8 cellular contexts compared by ENCODE assay signal in the genomic region with DNA sequence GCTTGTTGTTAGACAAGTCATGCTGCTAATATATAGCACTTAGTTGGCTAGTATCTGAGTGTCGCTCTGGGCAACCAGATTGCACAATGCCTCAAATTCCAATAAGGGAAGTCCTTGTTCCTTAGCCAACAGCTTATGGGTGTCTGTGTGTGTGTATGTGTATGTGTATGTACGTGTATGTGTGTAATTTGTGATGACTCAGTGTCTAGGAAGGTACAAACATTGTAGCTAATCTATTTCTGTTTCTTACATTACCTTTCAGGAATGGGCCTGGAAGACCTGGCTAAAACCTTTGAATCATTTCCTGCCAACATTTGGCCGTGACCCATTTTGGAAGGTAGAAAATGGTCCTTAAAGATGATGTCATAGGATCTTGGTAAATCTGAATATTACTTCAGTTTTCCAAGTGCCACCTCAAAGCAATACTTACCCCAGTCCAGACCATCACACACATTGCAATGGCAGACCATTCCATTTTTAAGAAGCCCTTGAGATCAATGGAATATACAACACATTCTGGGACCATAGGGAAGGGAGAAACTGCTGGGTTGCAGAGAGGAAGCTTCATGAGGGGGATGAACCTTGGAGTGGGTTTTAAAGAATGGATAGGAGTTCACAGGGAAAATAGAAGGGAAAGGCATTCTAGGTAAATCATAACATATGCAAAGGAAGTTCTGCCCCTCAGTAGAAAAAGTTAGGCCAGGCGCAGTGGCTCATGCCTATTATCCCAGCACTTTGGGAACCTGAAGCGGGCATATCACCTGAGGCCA. TPM values are rescaled to one million over a fixed set of nuclear protein-coding genes. Genes with fewer than 3 reads are reported as not detected.
DNase-seq lines count a peak whose midpoint lies in the region; ATAC-seq and TF ChIP-seq lines count a peak whose summit lies in the region.

No MANE protein-coding gene starts in this region.

- H3K36me3 Mint-ChIP-seq in H9 (ENCODE audit: insufficient read depth in 1 of 3, low read depth in 3 of 3) (peaks cover 0 to 3% (median 0%) of the 10 kb centered on the region in 3 experiments; a peak in 1 of 7 replicates), endothelial cell (ENCODE audit: low read depth, unreplicated experiment) (no peaks in the 10 kb centered on the region)
- H3K36me3 Mint-ChIP-seq in naive thymus-derived CD8-positive, alpha-beta T cell = peaks cover 0 to 56% (median 24%) of the 10 kb centered on the region in 3 donors

- no peak overlapping the region for H2BK15ac ChIP-seq in H9 (ENCODE audit: low read depth, low read length)

- H3K36me3 ChIP-seq in BLaER1 treated with 17β-estradiol and CSF1 and Interleukin-3, amounts not matched to agents 10 nM and 100 nM = peaks cover 0 to 63% (median 0%) of the 10 kb centered on the region in 11 experiments; a peak in 7 of 22 replicates
- H3K36me3 ChIP-seq in mesodermal cell (ENCODE audit: control insufficient read depth, insufficient read depth, low read length) = peaks cover 66% of the 10 kb centered on the region
- no peaks in the 10 kb centered on the region for H3K36me3 ChIP-seq in BE2C

- no peak overlapping the region for H2BK5ac ChIP-seq in H9 (ENCODE audit: insufficient read length, low read length)

- H3K9me3 Mint-ChIP-seq in H9 (no peaks in the 10 kb centered on the region), endothelial cell (ENCODE audit: unreplicated experiment) (no peaks in the 10 kb centered on the region)
- no peaks in the 10 kb centered on the region for H3K9me3 Mint-ChIP-seq in naive thymus-derived CD8-positive, alpha-beta T cell

- TF ChIP-seq CTCF in coronary artery (IDR thresholded peaks at IDR 0.05) = no peak
- no peak for TF ChIP-seq CTCF in H9 (conservative IDR thresholded peaks at IDR 0.05)
- no peak for TF ChIP-seq CTCF in BE2C (IDR thresholded peaks at IDR 0.05; ENCODE audit: low read depth, low read length)
- no peak for TF ChIP-seq CTCF in endothelial cell (IDR thresholded peaks at IDR 0.05; ENCODE audit: unreplicated experiment)

- peaks cover 9 to 81% (median 31%) of the 10 kb centered on the region in 10 experiments for H3K4me1 ChIP-seq in BLaER1 treated with 17β-estradiol and CSF1 and Interleukin-3, amounts not matched to agents 10 nM and 100 nM
- H3K4me1 ChIP-seq in mesodermal cell (ENCODE audit: control insufficient read depth, insufficient read depth, low read length, poor library complexity, severe bottlenecking) (peaks cover 43% of the 10 kb centered on the region), H9 (ENCODE audit: insufficient read depth, low read length) (peaks cover 19% of the 10 kb centered on the region), BE2C (no peaks in the 10 kb centered on the region)

- no peak overlapping the region for H2BK12ac ChIP-seq in H9 (ENCODE audit: insufficient read length, low read depth, low read length)

- 0 out of 2 replicates have a peak, but pooled peaks cover 1% of the 10 kb centered on the region for H3K79me2 ChIP-seq in H9 (ENCODE audit: insufficient read depth, low read length)

- no peak overlapping the region for H3K27ac Mint-ChIP-seq in H9
- H3K27ac Mint-ChIP-seq in naive thymus-derived CD8-positive, alpha-beta T cell = peak overlapping the region in 2 of 10 donors; percentile 16 to 38
- H3K27ac Mint-ChIP-seq in endothelial cell (ENCODE audit: unreplicated experiment) = no peak overlapping the region

- peak overlapping the region in 3 of 11 experiments; percentile 59 to 67 (median 64); a peak in 5 of 22 replicates for H3K9ac ChIP-seq in BLaER1 treated with 17β-estradiol and CSF1 and Interleukin-3, amounts not matched to agents 10 nM and 100 nM
- no peak overlapping the region for H3K9ac ChIP-seq in H9 (ENCODE audit: extremely low read depth, insufficient read length, low read length)

- ATAC-seq in naive thymus-derived CD8-positive, alpha-beta T cell = no peak

- no peak overlapping the region for H2AK5ac ChIP-seq in H9 (ENCODE audit: insufficient read length, low read length)

- peak overlapping the region in 7 of 11 experiments; percentile 5 to 89 (median 66); a peak in 10 of 22 replicates for H3K27ac ChIP-seq in BLaER1 treated with 17β-estradiol and CSF1 and Interleukin-3, amounts not matched to agents 10 nM and 100 nM
- H3K27ac ChIP-seq in coronary artery = peak overlapping the region; percentile 79
- H3K27ac ChIP-seq in mesodermal cell (ENCODE audit: low read depth, low read length, severe bottlenecking) = peak overlapping the region; percentile 89
- H3K27ac ChIP-seq in H9 (ENCODE audit: insufficient read length, low read depth, low read length) = no peak overlapping the region

- peaks cover 0 to 40% (median 0%) of the 10 kb centered on the region in 11 experiments; a peak in 2 of 22 replicates for H4K20me1 ChIP-seq in BLaER1 treated with 17β-estradiol and CSF1 and Interleukin-3, amounts not matched to agents 10 nM and 100 nM
- H4K20me1 ChIP-seq in H9 (ENCODE audit: control insufficient read depth, insufficient read depth, insufficient read length) = no peaks in the 10 kb centered on the region

- H3K56ac ChIP-seq in H9 (ENCODE audit: insufficient read length, low read depth, low read length) = no peak overlapping the region

- H2AFZ ChIP-seq in H9 (ENCODE audit: low read length) = no peak overlapping the region

- no peak overlapping the region for H3T11ph ChIP-seq in H9 (ENCODE audit: low read length)

- H3K4ac ChIP-seq in H9 (ENCODE audit: low read depth, low read length) = no peak overlapping the region

- H3K79me1 ChIP-seq in H9 (ENCODE audit: insufficient read depth, low read depth, low read length, poor library complexity, severe bottlenecking) = no peaks in the 10 kb centered on the region

- no peak overlapping the region for H3K23ac ChIP-seq in H9 (ENCODE audit: insufficient read length, low read depth, low read length)

- no peak overlapping the region for H2BK120ac ChIP-seq in H9 (ENCODE audit: low read depth, low read length, poor library complexity, severe bottlenecking)

- no peak overlapping the region for H3K14ac ChIP-seq in H9 (ENCODE audit: insufficient read depth, low read length)

- H3K9me3 ChIP-seq in BLaER1 treated with 17β-estradiol and CSF1 and Interleukin-3, amounts not matched to agents 10 nM and 100 nM (replicated peaks in 1 of 11) = no peaks in the 10 kb centered on the region
- H3K9me3 ChIP-seq in mesodermal cell (ENCODE audit: control insufficient read depth, low read length) (no peaks in the 10 kb centered on the region), H9 (ENCODE audit: control insufficient read depth, low read depth, low read length) (no peaks in the 10 kb centered on the region), BE2C (no peaks in the 10 kb centered on the region)

- H3K4me1 Mint-ChIP-seq in H9 (peaks cover 57 to 61% of the 10 kb centered on the region in 2 experiments), endothelial cell (ENCODE audit: unreplicated experiment) (peaks cover 51% of the 10 kb centered on the region)
- H3K4me1 Mint-ChIP-seq in naive thymus-derived CD8-positive, alpha-beta T cell = peaks cover 21 to 71% (median 40%) of the 10 kb centered on the region in 4 donors

- 95 to 97% methylated on average over 2 to 3 of the region's 5 CpGs for WGBS in mesodermal cell (ENCODE audit: insufficient coverage in 2 of 2), 2 experiments
- WGBS in H9 (ENCODE audit: extremely low coverage, insufficient read length, low lambda C conversion rate) = no CpG with 5 or more reads among the region's 5 CpGs

- H3K23me2 ChIP-seq in H9 (ENCODE audit: insufficient read length, low read depth, low read length, poor library complexity, severe bottlenecking) = no peaks in the 10 kb centered on the region

- no peaks in the 10 kb centered on the region for H3K27me3 Mint-ChIP-seq in H9 (ENCODE audit: low read depth)
- H3K27me3 Mint-ChIP-seq in naive thymus-derived CD8-positive, alpha-beta T cell = no peaks in the 10 kb centered on the region
- no peaks in the 10 kb centered on the region for H3K27me3 Mint-ChIP-seq in endothelial cell (ENCODE audit: unreplicated experiment)

- POLR2A ChIA-PET in naive thymus-derived CD8-positive, alpha-beta T cell (lab: Charles Lee) = no interaction called here

- H3K4me2 ChIP-seq in BLaER1 treated with 17β-estradiol and CSF1 and Interleukin-3, amounts not matched to agents 10 nM and 100 nM = peak overlapping the region in 7 of 11 experiments; percentile 2 to 73 (median 71); a peak in 12 of 22 replicates
- no peak overlapping the region for H3K4me2 ChIP-seq in H9 (ENCODE audit: insufficient read depth, insufficient read length, low read length)

- DNase-seq in MV-4-11 (lab: John Stamatoyannopoulos, UW) (peak; percentile 99), coronary artery (ENCODE audit: low spot score) (no peak), H9 (no peak), BE2C (no peak), endothelial cell (ENCODE audit: low spot score) (no peak)
- no peak for DNase-seq in naive thymus-derived CD8-positive, alpha-beta T cell

- H4K8ac ChIP-seq in H9 (replicated peaks; ENCODE audit: insufficient read length, low read depth, low read length) = no peak overlapping the region

- no peak overlapping the region for H3K4me3 Mint-ChIP-seq in H9
- H3K4me3 Mint-ChIP-seq in naive thymus-derived CD8-positive, alpha-beta T cell = no peak overlapping the region
- H3K4me3 Mint-ChIP-seq in endothelial cell (ENCODE audit: unreplicated experiment) = no peak overlapping the region

- no peak overlapping the region for H2BK20ac ChIP-seq in H9 (ENCODE audit: low read depth, low read length, poor library complexity, severe bottlenecking)

- no peak overlapping the region for H4K91ac ChIP-seq in H9 (ENCODE audit: insufficient read length, low read depth, low read length)

- H4K5ac ChIP-seq in H9 (ENCODE audit: insufficient read length, low read depth, low read length) = no peak overlapping the region

- H3K4me3 ChIP-seq in BLaER1 treated with 17β-estradiol and CSF1 and Interleukin-3, amounts not matched to agents 10 nM and 100 nM = no peak overlapping the region
- H3K4me3 ChIP-seq in coronary artery (peak overlapping the region; percentile 26), mesodermal cell (ENCODE audit: extremely low read depth, insufficient read depth, low read length, poor library complexity, severe bottlenecking) (no peak overlapping the region), BE2C (ENCODE audit: low read depth, low read length) (no peak overlapping the region)

- H3K18ac ChIP-seq in H9 (ENCODE audit: insufficient read length, low read depth, low read length) = no peak overlapping the region

- no peaks in the 10 kb centered on the region for H3K27me3 ChIP-seq in BLaER1 treated with 17β-estradiol and CSF1 and Interleukin-3, amounts not matched to agents 10 nM and 100 nM
- H3K27me3 ChIP-seq in H9 (ENCODE audit: insufficient read depth, low read length) (no peaks in the 10 kb centered on the region), BE2C (no peaks in the 10 kb centered on the region)

RNA-seq across cellular contexts. Expression of a gene that starts 25.1 kb away (rescaled TPM):
- polyA plus RNA-seq in mesodermal cell (2013, experiment 1 of 2) = 16.7 TPM
- 16.1 TPM for polyA plus RNA-seq in mesodermal cell (2013, experiment 2 of 2)
- 5.5 and 5.8 TPM in 2 replicates for total RNA-seq in H9 (2021)
- polyA plus RNA-seq in BE2C (2012; ENCODE audit: insufficient read depth, insufficient read length, low read depth) = 0.17 TPM
- 10 to 100 TPM; 32.4 to 34.7 TPM for total RNA-seq in naive thymus-derived CD8-positive, alpha-beta T cell
- 10 to 100 TPM; 14.7 to 20.2 (median 17.3) TPM for polyA plus RNA-seq in naive thymus-derived CD8-positive, alpha-beta T cell
- 3.2 TPM for total RNA-seq in endothelial cell (ENCODE audit: unreplicated experiment)
